8 cellular contexts compared by ENCODE assay signal in genomic region chr15:98326804-98327203, GRCh38.
"Had no signal": no experiment of that assay in that cellular context is flagged by ENCODE, and none has a peak within 500 bp of the region (broad histone marks: within the 10 kb centered on the region; RNA-seq: fewer than 3 reads in every experiment).

No MANE protein-coding gene starts in this region.

- ATAC-seq: GM12878 had no signal

- DNase-seq: GDM1, GF-D8 had no signal

- H3K4me3 ChIP-seq: GM12878 had no signal

- FAIRE-seq: G401.6, GM12878, GM12891, GM12892, GM18507, GM19239 had no signal
